ENCODE assay signal across 22 cellular contexts in genomic region chr13:109205315-109205714, GRCh38.
"Had no signal": no experiment of that assay in that cellular context is flagged by ENCODE, and none has a peak within 500 bp of the region (broad histone marks: within the 10 kb centered on the region; RNA-seq: fewer than 3 reads in every experiment).

No MANE protein-coding gene starts in this region.

- DNase-seq: activated B cell treated with CpG ODN at 0.5 μM for 24 hours; activated CD4-positive, alpha-beta T cell treated with anti-CD3 and anti-CD28 coated beads for 4 hours; activated CD4-positive, alpha-beta T cell treated with anti-CD3 and anti-CD28 coated beads, Interleukin-2, amount 50 U/mL, for 48 hours; activated CD8-positive, alpha-beta memory T cell treated with anti-CD3 and anti-CD28 coated beads, Interleukin-2, amount 50 U/mL, for 48 hours; activated naive CD4-positive, alpha-beta T cell; activated T-cell treated with anti-CD3 and anti-CD28 coated beads, Interleukin-2, amount 50 U/mL, for 4 hours; adrenal gland; esophagus squamous epithelium; heart right ventricle; left colon; lower lobe of right lung; naive B cell; nucleus accumbens; right lobe of liver; stimulated activated CD4-positive, alpha-beta T cell treated with anti-CD3 and anti-CD28 coated beads, Interleukin-2, amount 100 ng/mL, for 24 hours; T-helper 9 cell; testis had no signal

- H3K27ac ChIP-seq: adrenal gland, ascending aorta, coronary artery, esophagus squamous epithelium, heart right ventricle, lower lobe of right lung, right lobe of liver, skin epidermis, testis had no signal

- H3K4me1 ChIP-seq: adrenal gland, ascending aorta, esophagus squamous epithelium, heart right ventricle, right lobe of liver, testis had no signal

- H3K36me3 ChIP-seq: adrenal gland, ascending aorta, esophagus squamous epithelium, heart right ventricle, lower lobe of right lung, right lobe of liver had no signal

- H3K9me3 ChIP-seq: adrenal gland, ascending aorta, esophagus squamous epithelium, heart right ventricle, lower lobe of right lung, right lobe of liver, testis had no signal

- H3K4me3 ChIP-seq: adrenal gland, ascending aorta, coronary artery, esophagus squamous epithelium, heart right ventricle, lower lobe of right lung, right lobe of liver, skin epidermis, testis had no signal

- ATAC-seq: activated T-cell treated with anti-CD3 and anti-CD28 coated beads, Interleukin-2, amount 50 U/mL, for 4 hours; heart right ventricle; left colon; right lobe of liver; stimulated activated memory B cell treated with anti-CD40 and anti-IgM and Interleukin-4, amounts not matched to agents 10 μg/mL and 1 μg/mL and 100 μg/mL, for 72 hours had no signal

- FAIRE-seq: keratinocyte had no signal

- H3K27me3 ChIP-seq: adrenal gland, ascending aorta, esophagus squamous epithelium, heart right ventricle, right lobe of liver, testis had no signal
